Comparison of ENCODE assay signal across 10 cellular contexts in the genomic region with DNA sequence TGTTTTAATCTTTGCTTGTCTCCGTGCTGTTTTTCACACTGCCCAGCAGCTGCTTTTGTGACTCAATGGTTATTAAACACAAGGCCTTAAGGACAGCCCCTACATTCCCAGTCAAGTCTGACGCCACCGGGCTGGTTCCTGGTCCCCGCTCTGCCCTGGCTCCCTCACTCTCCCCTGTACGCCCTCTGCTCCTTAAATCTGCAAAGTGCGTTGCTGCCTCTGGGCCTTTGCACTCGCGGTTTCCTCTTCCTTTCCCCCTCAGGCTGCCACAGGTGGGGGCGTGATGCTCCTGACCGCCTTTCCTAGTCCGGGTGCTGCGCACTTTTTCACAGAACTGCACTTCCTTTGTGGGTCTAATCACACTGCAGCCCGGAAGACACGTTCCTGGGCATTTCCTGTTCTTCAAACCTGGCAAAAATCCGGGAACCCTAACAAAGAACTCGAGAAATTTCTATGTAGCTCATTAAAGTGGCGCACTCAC. TPM values are rescaled to one million over a fixed set of nuclear protein-coding genes. Genes with fewer than 3 reads are reported as not detected.
DNase-seq lines count a peak whose midpoint lies in the region; ATAC-seq and TF ChIP-seq lines count a peak whose summit lies in the region.
"Had no signal": no experiment of that assay in that cellular context is flagged by ENCODE, and none has a peak within 500 bp of the region (broad histone marks: within the 10 kb centered on the region; RNA-seq: fewer than 3 reads in every experiment).

No MANE protein-coding gene starts in this region.

- TF ChIP-seq POLR2A in body of pancreas (IDR thresholded peaks at IDR 0.05), result no peak
- TF ChIP-seq POLR2A in upper lobe of left lung (IDR thresholded peaks at IDR 0.05), result no peak
- no peak for TF ChIP-seq POLR2A in lower leg skin (IDR thresholded peaks at IDR 0.05)

- peaks cover 0 to 1% of the 10 kb centered on the region in 2 donors for H3K36me3 ChIP-seq in body of pancreas (replicated peaks in 1 of 2; ENCODE audit: insufficient read depth in 1 of 2, low read depth in 2 of 2)
- peaks cover 50% of the 10 kb centered on the region for H3K36me3 ChIP-seq in lower lobe of right lung
- H3K36me3 ChIP-seq in upper lobe of left lung, result peaks cover 24 to 51% (median 43%) of the 10 kb centered on the region in 4 donors

- DNase-seq in activated CD8-positive, alpha-beta memory T cell treated with anti-CD3 and anti-CD28 coated beads for 24 hours, result peak; percentile 79
- DNase-seq in activated CD8-positive, alpha-beta memory T cell treated with anti-CD3 and anti-CD28 coated beads, Interleukin-2, amount 50 U/mL, for 4 hours, result no peak
- peak; percentile 36 to 58 (median 46) for DNase-seq in body of pancreas
- DNase-seq in lower lobe of right lung, result no peak
- no peak for DNase-seq in upper lobe of left lung
- DNase-seq in lower leg skin (ENCODE audit: low spot score in 2 of 2), result no peak
- DNase-seq: NCI-H1436 treated with DMSO at 0.1 percent for 48 hours had no signal

- TF ChIP-seq EP300 in upper lobe of left lung (IDR thresholded peaks at IDR 0.05), result peak in 1 of 4 donors; percentile 37

- TF ChIP-seq CTCF in body of pancreas (IDR thresholded peaks at IDR 0.05) (no peak), lower lobe of right lung (IDR thresholded peaks at IDR 0.05) (no peak), upper lobe of left lung (IDR thresholded peaks at IDR 0.05) (no peak), lower leg skin (IDR thresholded peaks at IDR 0.05) (no peak)

- H3K9me3 ChIP-seq in body of pancreas, result no peaks in the 10 kb centered on the region
- no peaks in the 10 kb centered on the region for H3K9me3 ChIP-seq in lower lobe of right lung
- no peaks in the 10 kb centered on the region for H3K9me3 ChIP-seq in upper lobe of left lung
- H3K9me3 ChIP-seq: A549 had no signal

- H3K27ac ChIP-seq in body of pancreas (peak overlapping the region; percentile 72 to 87 (median 86)), lower lobe of right lung (peak overlapping the region; percentile 53), upper lobe of left lung (peak overlapping the region; percentile 53 to 68 (median 60))
- H3K27ac ChIP-seq: A549 had no signal

- H3K4me3 ChIP-seq in body of pancreas, result no peak overlapping the region
- no peak overlapping the region for H3K4me3 ChIP-seq in lower lobe of right lung
- no peak overlapping the region for H3K4me3 ChIP-seq in upper lobe of left lung
- no peak overlapping the region for H3K4me3 ChIP-seq in lower leg skin (ENCODE audit: low read depth, poor library complexity, severe bottlenecking)
- H3K4me3 ChIP-seq: A549 had no signal

- H3K27me3 ChIP-seq in body of pancreas, result no peaks in the 10 kb centered on the region
- H3K27me3 ChIP-seq in lower lobe of right lung (ENCODE audit: low read depth), result no peaks in the 10 kb centered on the region
- no peaks in the 10 kb centered on the region for H3K27me3 ChIP-seq in upper lobe of left lung

- H3K4me1 ChIP-seq in body of pancreas, result peaks cover 65% of the 10 kb centered on the region
- H3K4me1 ChIP-seq in lower lobe of right lung, result peaks cover 30% of the 10 kb centered on the region
- peaks cover 6 to 23% (median 18%) of the 10 kb centered on the region in 4 donors for H3K4me1 ChIP-seq in upper lobe of left lung
- H3K4me1 ChIP-seq: A549 had no signal

- WGBS in body of pancreas, 2 donors, result 39 to 41% methylated on average over 11 to 17 of the region's 17 CpGs
- 43 to 52% methylated on average over 17 of the region's 17 CpGs for WGBS in upper lobe of left lung, 2 donors
- WGBS in lower leg skin, 2 donors, result 70 to 82% methylated on average over 17 of the region's 17 CpGs

- ATAC-seq in body of pancreas, result no peak
- ATAC-seq in lower lobe of right lung, result peak in 1 of 2 donors; percentile 11
- no peak for ATAC-seq in upper lobe of left lung (ENCODE audit: low FRiP score in 2 of 2)
- ATAC-seq in GM21367 (IDR thresholded peaks at IDR 0.05; ENCODE audit: unreplicated experiment), result no peak
- ATAC-seq in GM19395 (IDR thresholded peaks at IDR 0.05; ENCODE audit: unreplicated experiment), result no peak

- intact Hi-C loops in body of pancreas (cut with DNase I), result no loop called here
- intact Hi-C loops in lower lobe of right lung (cut with DNase I), result no loop called here
- intact Hi-C loops in lower leg skin (cut with DNase I; ENCODE audit: low total_unique reads), result no loop called here

RNA-seq across cellular contexts. Expression of gene NOSIP, which starts 25.6 kb away (rescaled TPM):
- total RNA-seq in body of pancreas, result 10 to 100 TPM; 50.6 to 73.2 TPM
- total RNA-seq in lower lobe of right lung, result 47.2 TPM
- total RNA-seq in upper lobe of left lung, result 10 to 100 TPM; 30.3 to 72.3 (median 57.9) TPM
- 10 to 100 TPM; 62.0 to 84.8 (median 66.8) TPM for total RNA-seq in lower leg skin

RNA-seq across cellular contexts. Expression of gene PRRG2, which starts 26.4 kb away (rescaled TPM):
- total RNA-seq in body of pancreas (1 to 10 TPM; 2.6 to 4.9 TPM), lower lobe of right lung (7.6 TPM), upper lobe of left lung (10 to 100 TPM in 1 of 6 donors, 1 to 10 TPM in 5; 3.8 to 10.0 (median 7.1) TPM), lower leg skin (10 to 100 TPM; 13.9 to 31.2 (median 18.6) TPM)

RNA-seq across cellular contexts. Expression of gene RCN3, which starts 26.9 kb away (rescaled TPM):
- 10 to 100 TPM; 11.9 to 39.9 TPM for total RNA-seq in body of pancreas
- 28.1 TPM for total RNA-seq in lower lobe of right lung
- 10 to 100 TPM in 5 of 6 donors, 1 to 10 TPM in 1; 5.9 to 82.8 (median 26.6) TPM for total RNA-seq in upper lobe of left lung
- 10 to 100 TPM in 2 of 4 donors, 1 to 10 TPM in 2; 8.8 to 15.3 (median 10.9) TPM for total RNA-seq in lower leg skin

RNA-seq across cellular contexts. Expression of gene PRR12, which starts 36.2 kb away (rescaled TPM):
- 10 to 100 TPM in 1 of 2 donors, 1 to 10 TPM in 1; 8.0 to 23.4 TPM for total RNA-seq in body of pancreas
- total RNA-seq in lower lobe of right lung, result 32.0 TPM
- total RNA-seq in upper lobe of left lung, result 10 to 100 TPM; 12.6 to 51.9 (median 33.7) TPM
- total RNA-seq in lower leg skin, result 10 to 100 TPM; 19.6 to 53.1 (median 24.5) TPM

RNA-seq across cellular contexts. Expression of gene FCGRT, which starts 42.3 kb away (rescaled TPM):
- total RNA-seq in body of pancreas (100 to 1,000 TPM; 117 to 121 TPM), lower lobe of right lung (385 TPM), upper lobe of left lung (100 to 1,000 TPM; 175 to 466 (median 328) TPM), lower leg skin (100 to 1,000 TPM; 130 to 198 (median 146) TPM)

Comparison
In these comparisons a context has a peak if more than half of its experiments do, and no peak if none do; other contexts are left out.
1. DNase-seq: peak in activated CD8-positive, alpha-beta memory T cell treated with anti-CD3 and anti-CD28 coated beads for 24 hours (single experiment) and body of pancreas (4 of 4); none in activated CD8-positive, alpha-beta memory T cell treated with anti-CD3 and anti-CD28 coated beads, Interleukin-2, amount 50 U/mL, for 4 hours (single experiment), lower lobe of right lung (single experiment), upper lobe of left lung (0 of 2) and lower leg skin (0 of 2).
2. Peak in every context shown above with its lines, with median percentiles within 50 percentile points of each other: H3K27ac ChIP-seq.